8 cellular contexts compared by ENCODE assay signal in genomic region chr1:29125237-29125641, GRCh38. TPM values are rescaled to one million over a fixed set of nuclear protein-coding genes. Genes with fewer than 3 reads are reported as not detected.
DNase-seq lines count a peak whose midpoint lies in the region; ATAC-seq and TF ChIP-seq lines count a peak whose summit lies in the region.
"Had no signal": no experiment of that assay in that cellular context is flagged by ENCODE, and none has a peak within 500 bp of the region (broad histone marks: within the 10 kb centered on the region; RNA-seq: fewer than 3 reads in every experiment).

No MANE protein-coding gene starts in this region.

- H3K4me1 ChIP-seq in HCT116 (ENCODE audit: control insufficient read depth in 1 of 2, insufficient read depth in 2 of 2, low read length in 2 of 2): peaks cover 2 to 11% of the 10 kb centered on the region in 2 experiments; a peak in 2 of 4 replicates
- H3K4me1 ChIP-seq in iPS-18a (ENCODE audit: control insufficient read depth, low read depth, low read length): no peaks in the 10 kb centered on the region
- no peaks in the 10 kb centered on the region for H3K4me1 ChIP-seq in smooth muscle cell (ENCODE audit: low read depth)

- peak overlapping the region; percentile 67 for H3K27ac Mint-ChIP-seq in activated CD8-positive, alpha-beta T cell treated with anti-CD3 and anti-CD28 coated beads for 36 hours

- no peaks in the 10 kb centered on the region for H3K9me3 Mint-ChIP-seq in activated CD8-positive, alpha-beta T cell treated with anti-CD3 and anti-CD28 coated beads for 36 hours

- no peak for TF ChIP-seq CTCF in HCT116 (IDR thresholded peaks at IDR 0.05 in 2 of 3, conservative IDR thresholded peaks at IDR 0.05 in 1 of 3; ENCODE audit: borderline replicate concordance in 1 of 3, insufficient read depth in 1 of 3, low read depth in 2 of 3, low read length in 2 of 3)
- TF ChIP-seq CTCF in activated CD8-positive, alpha-beta T cell treated with anti-CD3 and anti-CD28 coated beads for 36 hours (IDR thresholded peaks at IDR 0.05): no peak
- TF ChIP-seq CTCF in smooth muscle cell (IDR thresholded peaks at IDR 0.05; ENCODE audit: borderline replicate concordance, insufficient read depth, poor library complexity, severe bottlenecking): no peak

- WGBS in smooth muscle cell (ENCODE audit: low lambda C conversion rate): 50% methylated on average over 8 of the region's 14 CpGs

- H3K27me3 ChIP-seq in HCT116 (ENCODE audit: insufficient read depth, low read length): no peaks in the 10 kb centered on the region
- H3K27me3 ChIP-seq in iPS-18a (ENCODE audit: control insufficient read depth, insufficient read depth, low read length): peaks cover 47% of the 10 kb centered on the region
- H3K27me3 ChIP-seq in smooth muscle cell (ENCODE audit: low read depth): no peaks in the 10 kb centered on the region

- TF ChIP-seq POLR2A in HCT116 (IDR thresholded peaks at IDR 0.05; ENCODE audit: borderline replicate concordance, extremely low read depth, insufficient read depth, insufficient read length): no peak

- DNase-seq in HCT116 (ENCODE audit: low read depth, low spot score): no peak
- no peak for DNase-seq in activated CD8-positive, alpha-beta T cell treated with anti-CD3 and anti-CD28 coated beads for 36 hours
- no peak for DNase-seq in smooth muscle cell (lab: John Stamatoyannopoulos, UW; ENCODE audit: unreplicated experiment)
- DNase-seq in SIG-M5 treated with dmso at 0.1 percent for 504 hours (lab: John Stamatoyannopoulos, UW; ENCODE audit: unreplicated experiment): no peak
- DNase-seq in NCI-H2081 (lab: John Stamatoyannopoulos, UW): no peak

- no TSS peak for BruUV-seq in HCT116 (replicated peaks; lab: Mats Ljungman, UMichigan)

- intact Hi-C loops in HCT116 (cut with micrococcal nuclease): no loop called here
- intact Hi-C loops in activated CD8-positive, alpha-beta T cell treated with anti-CD3 and anti-CD28 coated beads for 36 hours (cut with micrococcal nuclease): no loop called here

- RAD21 ChIA-PET in HCT116 (lab: Charles Lee; ENCODE audit: low non-redundant PET in 1 of 2, low total read pairs in 2 of 2, uncharacterized antibody in 2 of 2, unreplicated experiment in 2 of 2): interaction anchor here in 1 of 2 experiments (0.7 kb wide), 1 partner anchor 18 kb away, joined by 6 read pairs; no protein-coding TSS in a partner anchor

- CTCF ChIA-PET in HCT116 (lab: Charles Lee): interaction anchor here (0.8 to 1.5 kb wide), 2 partner anchors 46 to 341 kb away, joined by 3 read pairs; no protein-coding TSS in a partner anchor
- CTCF ChIA-PET in activated CD8-positive, alpha-beta T cell treated with anti-CD3 and anti-CD28 coated beads for 36 hours (lab: Charles Lee): interaction anchor here (1.9 kb wide), 1 partner anchor 77 kb away, joined by 11 read pairs; no protein-coding TSS in a partner anchor

- peak overlapping the region; percentile 70 for H3K4me3 Mint-ChIP-seq in activated CD8-positive, alpha-beta T cell treated with anti-CD3 and anti-CD28 coated beads for 36 hours

- no peaks in the 10 kb centered on the region for H3K36me3 Mint-ChIP-seq in activated CD8-positive, alpha-beta T cell treated with anti-CD3 and anti-CD28 coated beads for 36 hours (ENCODE audit: low read depth)

- peaks cover 24% of the 10 kb centered on the region for H3K79me2 ChIP-seq in HCT116 (ENCODE audit: insufficient read depth, low read length)
- peaks cover 25% of the 10 kb centered on the region for H3K79me2 ChIP-seq in smooth muscle cell (ENCODE audit: low read depth)

- ATAC-seq in HCT116 (no peak), HG02798 (IDR thresholded peaks at IDR 0.05; ENCODE audit: poor library complexity, unreplicated experiment) (no peak)
- no peak for ATAC-seq in activated CD8-positive, alpha-beta T cell treated with anti-CD3 and anti-CD28 coated beads for 36 hours

- H3K4me1 Mint-ChIP-seq in activated CD8-positive, alpha-beta T cell treated with anti-CD3 and anti-CD28 coated beads for 36 hours (ENCODE audit: low read depth): no peaks in the 10 kb centered on the region

- peak overlapping the region; percentile 97 for H3K9ac ChIP-seq in HCT116 (ENCODE audit: low read length)
- H3K9ac ChIP-seq in iPS-18a (ENCODE audit: low read length): no peak overlapping the region
- peak overlapping the region; percentile 90 for H3K9ac ChIP-seq in smooth muscle cell (ENCODE audit: low read depth)

- POLR2A ChIA-PET in HCT116 (lab: Charles Lee): no interaction called here
- POLR2A ChIA-PET in activated CD8-positive, alpha-beta T cell treated with anti-CD3 and anti-CD28 coated beads for 36 hours (lab: Charles Lee): interaction anchor here (1.0 kb wide), 1 partner anchor 208 kb away, joined by 3 read pairs; no protein-coding TSS in a partner anchor

- H4K20me1 ChIP-seq in HCT116 (ENCODE audit: insufficient read depth) (no peaks in the 10 kb centered on the region), smooth muscle cell (ENCODE audit: low read depth) (peaks cover 11% of the 10 kb centered on the region)

- H3K9me2 ChIP-seq in HCT116 (ENCODE audit: insufficient read depth): no peaks in the 10 kb centered on the region

- peak overlapping the region; percentile 93 for H3K27ac ChIP-seq in HCT116 (ENCODE audit: low read depth, low read length)
- H3K27ac ChIP-seq in iPS-18a (ENCODE audit: low read length): no peak overlapping the region
- peak overlapping the region; percentile 87 for H3K27ac ChIP-seq in smooth muscle cell (ENCODE audit: low read depth)

- peak overlapping the region in 1 of 2 experiments; percentile 96; a peak in 2 of 4 replicates for H3K4me3 ChIP-seq in HCT116 (replicated peaks in 1 of 2; ENCODE audit: low read depth in 1 of 2, low read length in 2 of 2)
- H3K4me3 ChIP-seq in iPS-18a (ENCODE audit: low read length): peak overlapping the region; percentile 64
- peak overlapping the region; percentile 68 for H3K4me3 ChIP-seq in smooth muscle cell

- H2AFZ ChIP-seq in HCT116 (ENCODE audit: low read depth, low read length, poor library complexity, severe bottlenecking): no peak overlapping the region
- H2AFZ ChIP-seq in smooth muscle cell (ENCODE audit: low read depth): no peak overlapping the region

- H3F3A ChIP-seq in smooth muscle cell (ENCODE audit: low read depth): peaks cover 13% of the 10 kb centered on the region

- H3K9me3 ChIP-seq in HCT116 (ENCODE audit: control insufficient read depth in 1 of 2, insufficient read depth in 1 of 2, low read depth in 1 of 2, low read length in 2 of 2) (no peaks in the 10 kb centered on the region), iPS-18a (ENCODE audit: control insufficient read depth, low read depth, low read length) (no peaks in the 10 kb centered on the region), smooth muscle cell (replicated peaks; ENCODE audit: low read depth) (no peaks in the 10 kb centered on the region)

- H3K4me2 ChIP-seq in HCT116 (ENCODE audit: low read length) (peak overlapping the region; percentile 99), smooth muscle cell (peak overlapping the region; percentile 89)

- peaks cover 21% of the 10 kb centered on the region for H3K27me3 Mint-ChIP-seq in activated CD8-positive, alpha-beta T cell treated with anti-CD3 and anti-CD28 coated beads for 36 hours

- H3K36me3 ChIP-seq in HCT116 (ENCODE audit: control insufficient read depth in 1 of 2, insufficient read depth in 2 of 2, low read length in 2 of 2) (no peaks in the 10 kb centered on the region), iPS-18a (ENCODE audit: control insufficient read depth, low read depth, low read length) (no peaks in the 10 kb centered on the region), smooth muscle cell (ENCODE audit: low read depth) (no peaks in the 10 kb centered on the region)

- no peak for TF ChIP-seq RAD21 in HCT116 (IDR thresholded peaks at IDR 0.05; ENCODE audit: low read depth)

TF ChIP-seq in HCT116, 20 proteins besides CTCF, POLR2A, EP300 and RAD21 (continues in another document):
- TF ChIP-seq POLR2AphosphoS5 (IDR thresholded peaks at IDR 0.05; ENCODE audit: low read depth, low read length) (no peak), FOSL1 (IDR thresholded peaks at IDR 0.05; ENCODE audit: low read depth) (no peak), EZH2 (IDR thresholded peaks at IDR 0.05) (no peak), SP1 (IDR thresholded peaks at IDR 0.05; ENCODE audit: low read depth) (no peak), JUND (IDR thresholded peaks at IDR 0.05) (no peak), YY1 (IDR thresholded peaks at IDR 0.05; ENCODE audit: extremely low read depth, insufficient replicate concordance, low read depth, low read length) (no peak), CEBPB (IDR thresholded peaks at IDR 0.05; ENCODE audit: low read depth) (no peak), ZFX (IDR thresholded peaks at IDR 0.05) (no peak), EGR1 (IDR thresholded peaks at IDR 0.05; ENCODE audit: low read depth) (no peak), ZNF274 (IDR thresholded peaks at IDR 0.05; ENCODE audit: low read depth, low read length) (no peak), ATF3 (IDR thresholded peaks at IDR 0.05) (no peak), SRF (IDR thresholded peaks at IDR 0.05; ENCODE audit: low read depth) (no peak), EZH2phosphoT487 (IDR thresholded peaks at IDR 0.05; ENCODE audit: borderline replicate concordance) (no peak), ELF1 (IDR thresholded peaks at IDR 0.05; ENCODE audit: borderline replicate concordance, low read depth) (no peak), SIN3A (IDR thresholded peaks at IDR 0.05; ENCODE audit: low read depth) (no peak)

RNA-seq across cellular contexts. Expression of gene TMEM200B, which starts 1.5 kb away (rescaled TPM):
- 11.3 TPM for total RNA-seq in HCT116 (2021; ENCODE audit: unreplicated experiment)
- polyA plus RNA-seq in HCT116 (2012): 8.4 and 9.1 TPM in 2 replicates
- 1 to 10 TPM; 1.0 to 1.1 TPM for total RNA-seq in activated CD8-positive, alpha-beta T cell treated with anti-CD3 and anti-CD28 coated beads for 36 hours
- 20.5 and 23.8 TPM in 2 replicates for total RNA-seq in smooth muscle cell
- polyA plus RNA-seq in smooth muscle cell: 32.3 and 33.2 TPM in 2 replicates
- total RNA-seq: HT-29 had no signal

RNA-seq across cellular contexts. Expression of gene SRSF4, which starts 56.5 kb away (rescaled TPM):
- 69.0 TPM for total RNA-seq in HCT116 (2021; ENCODE audit: unreplicated experiment)
- polyA plus RNA-seq in HCT116 (2012): 58.2 and 66.6 TPM in 2 replicates
- total RNA-seq in activated CD8-positive, alpha-beta T cell treated with anti-CD3 and anti-CD28 coated beads for 36 hours: 100 to 1,000 TPM; 121 to 123 TPM
- total RNA-seq in smooth muscle cell: 50.1 and 53.9 TPM in 2 replicates
- polyA plus RNA-seq in smooth muscle cell: 92.5 and 98.7 TPM in 2 replicates
